In genomic region chr1:243254927-243255790, GRCh38 we compare ENCODE assay signal across 8 cellular contexts. TPM values are rescaled to one million over a fixed set of nuclear protein-coding genes. Genes with fewer than 3 reads are reported as not detected.
DNase-seq lines count a peak whose midpoint lies in the region; ATAC-seq, FAIRE-seq and TF ChIP-seq lines count a peak whose summit lies in the region.

Gene CEP170 (minus strand): TSS chr1:243255281. CDS start chr1:243225280, 30,001 bp downstream.

- H2AFZ ChIP-seq in HepG2 (ENCODE audit: low read length) = peak within 1 kb of the TSS; percentile 82

- H3K9ac ChIP-seq in HepG2 (ENCODE audit: insufficient read depth, low read depth, low read length) = peak within 1 kb of the TSS; percentile 82

- peak within 1 kb of the TSS; percentile 96 for H3K4me2 ChIP-seq in HepG2 (ENCODE audit: low read depth, low read length)

- TF ChIP-seq EP300 in HepG2 (IDR thresholded peaks at IDR 0.05; ENCODE audit: low read depth in 2 of 2, low read length in 2 of 2) (no peak), HepG2 (CRISPR knock-in tag; IDR thresholded peaks at IDR 0.05; ENCODE audit: borderline replicate concordance) (no peak)

- no peaks in the 10 kb centered on the region for H3K27me3 ChIP-seq in BE2C
- no peaks in the 10 kb centered on the region; a peak in 1 of 5 replicates for H3K27me3 ChIP-seq in HepG2 (ENCODE audit: control insufficient read depth in 1 of 2, insufficient read depth in 2 of 2, low read length in 2 of 2)

- peak in 1 of 2 experiments; percentile 81; a peak in 2 of 4 replicates for TF ChIP-seq POLR2A in HepG2 (IDR thresholded peaks at IDR 0.05; ENCODE audit: insufficient read depth in 1 of 2, low read depth in 2 of 2, low read length in 2 of 2)

- TF ChIP-seq RAD21 in HepG2 (CRISPR knock-in tag; IDR thresholded peaks at IDR 0.05) = no peak

- no peaks in the 10 kb centered on the region for H3K27me3 Mint-ChIP-seq in dendritic cell treated with granulocyte-macrophage colony-stimulating factor and Interleukin-4, amounts not matched to agents 40 ng/mL and 50 ng/mL, for 4 days

- H3K4me1 ChIP-seq in BE2C (no peaks in the 10 kb centered on the region), HepG2 (ENCODE audit: insufficient read depth, low read length) (peaks cover 39% of the 10 kb centered on the region)

- WGBS in HepG2 (ENCODE audit: low lambda C conversion rate) = 0% methylated on average over 6 of the region's 74 CpGs

- ATAC-seq in HG03457 (IDR thresholded peaks at IDR 0.05; ENCODE audit: unreplicated experiment) = peak; percentile 39
- peak; percentile 77 for ATAC-seq in HepG2

- H3K9me3 ChIP-seq in BE2C = no peaks in the 10 kb centered on the region
- H3K9me3 ChIP-seq in HepG2 (ENCODE audit: low read length) = no peaks in the 10 kb centered on the region

- CTCF ChIA-PET in HepG2 (lab: Yijun Ruan, JAX; ENCODE audit: low intra/inter-chr PET ratio, low total read pairs) = no interaction called here

- peak within 1 kb of the TSS; percentile 100 for H3K27ac Mint-ChIP-seq in dendritic cell treated with granulocyte-macrophage colony-stimulating factor and Interleukin-4, amounts not matched to agents 40 ng/mL and 50 ng/mL, for 4 days

- peaks cover 10% of the 10 kb centered on the region for H4K20me1 ChIP-seq in HepG2 (ENCODE audit: insufficient read depth, low read length)

- no TSS peak for BruUV-seq in HepG2 (replicated peaks; lab: Mats Ljungman, UMichigan)

- POLR2A ChIA-PET in HepG2 (lab: Yijun Ruan, JAX) = interaction anchor here (0.5 to 1.2 kb wide), 7 partner anchors 8 to 1196 kb away, joined by 3 to 6 read pairs (median 3); partner anchors contain the start of gene ADSS2

- TF ChIP-seq CTCF in BE2C (IDR thresholded peaks at IDR 0.05; ENCODE audit: low read depth, low read length) (no peak), HepG2 (CRISPR knock-in tag; IDR thresholded peaks at IDR 0.05) (no peak)

- H3K4me1 Mint-ChIP-seq in dendritic cell treated with granulocyte-macrophage colony-stimulating factor and Interleukin-4, amounts not matched to agents 40 ng/mL and 50 ng/mL, for 4 days (ENCODE audit: low read depth) = peaks cover 29% of the 10 kb centered on the region

- peak within 1 kb of the TSS; percentile 87 for H3K4me3 Mint-ChIP-seq in dendritic cell treated with granulocyte-macrophage colony-stimulating factor and Interleukin-4, amounts not matched to agents 40 ng/mL and 50 ng/mL, for 4 days

- H3K79me2 ChIP-seq in HepG2 (ENCODE audit: insufficient read depth, low read length) = peaks cover 56% of the 10 kb centered on the region

- intact Hi-C loops in dendritic cell treated with granulocyte-macrophage colony-stimulating factor and Interleukin-4, amounts not matched to agents 40 ng/mL and 50 ng/mL, for 4 days (cut with micrococcal nuclease) = loop anchor here (1.0 to 10.0 kb wide), 3 partner anchors 14 to 60 kb away; no protein-coding TSS in a partner anchor
- intact Hi-C loops in HepG2 (cut with micrococcal nuclease; ENCODE audit: unreplicated experiment) = loop anchor here (5.0 kb wide), 1 partner anchor 1192 kb away; no protein-coding TSS in a partner anchor

- H3K9me3 Mint-ChIP-seq in dendritic cell treated with granulocyte-macrophage colony-stimulating factor and Interleukin-4, amounts not matched to agents 40 ng/mL and 50 ng/mL, for 4 days = no peaks in the 10 kb centered on the region

- H3K27ac ChIP-seq in HepG2 (ENCODE audit: extremely low read length, insufficient read depth, low read length) = peak within 1 kb of the TSS; percentile 87

- DNase-seq in BE2C (peak; percentile 99), GM19239 (ENCODE audit: insufficient read length, low spot score) (peak; percentile 46), NCI-H524 treated with DMSO at 0.1 percent for 48 hours (lab: John Stamatoyannopoulos, UW) (peak; percentile 94), HepG2 (ENCODE audit: low spot score) (peak; percentile 99)
- peak; percentile 84 for DNase-seq in activated CD4-positive, alpha-beta T cell treated with anti-CD3 and anti-CD28 coated beads, Interleukin-2, amount 50 U/mL, for 1 hour
- DNase-seq in stimulated activated CD4-positive, alpha-beta T cell treated with anti-CD3 and anti-CD28 coated beads, Interleukin-4, amount 100 ng/mL, for 1 hour = peak; percentile 91

- H3K4me3 ChIP-seq in BE2C (ENCODE audit: low read depth, low read length) (peak within 1 kb of the TSS; percentile 97), HepG2 (replicated peaks in 1 of 3; ENCODE audit: insufficient read depth in 1 of 3, low read depth in 2 of 3, low read length in 3 of 3) (peak within 1 kb of the TSS; percentile 88 to 99 (median 93))

- H3K36me3 ChIP-seq in BE2C (peaks cover 2% of the 10 kb centered on the region; the same call in 1 of the 2 replicates), HepG2 (replicated peaks in 1 of 2; ENCODE audit: control insufficient read depth in 1 of 2, insufficient read depth in 2 of 2, low read length in 2 of 2) (no peaks in the 10 kb centered on the region)

- in situ Hi-C loops in HepG2 (cut with HindIII; ENCODE audit: extremely low pct_ligation_motif_present, low pct_unique_long_range_greater_than_20kb) = no loop called here

- H3K36me3 Mint-ChIP-seq in dendritic cell treated with granulocyte-macrophage colony-stimulating factor and Interleukin-4, amounts not matched to agents 40 ng/mL and 50 ng/mL, for 4 days (ENCODE audit: low read depth) = peaks cover 40% of the 10 kb centered on the region

- FAIRE-seq in GM19239 (lab: Jason Lieb, UNC) = peak; percentile 99
- peak; percentile 97 for FAIRE-seq in HepG2 (lab: Jason Lieb, UNC)

TF ChIP-seq in HepG2, 621 proteins besides CTCF, POLR2A, EP300 and RAD21 (continues in another document):
- no peak for TF ChIP-seq GPBP1L1 (CRISPR knock-in tag; IDR thresholded peaks at IDR 0.05)
- TF ChIP-seq BRCA1 (CRISPR knock-in tag; IDR thresholded peaks at IDR 0.05) = no peak
- no peak for TF ChIP-seq SIN3B (IDR thresholded peaks at IDR 0.05; ENCODE audit: low read length)
- TF ChIP-seq ZNF766 (CRISPR knock-in tag; IDR thresholded peaks at IDR 0.05; ENCODE audit: borderline replicate concordance) = no peak; the same call in 1 of the 2 replicates
- no peak for TF ChIP-seq ZNF550 (CRISPR knock-in tag; IDR thresholded peaks at IDR 0.05; ENCODE audit: borderline replicate concordance)
- no peak for TF ChIP-seq TBX3 (IDR thresholded peaks at IDR 0.05; ENCODE audit: borderline replicate concordance)
- no peak for TF ChIP-seq AGO1 (IDR thresholded peaks at IDR 0.05; ENCODE audit: low read depth, low read length, poor library complexity, severe bottlenecking)
- no peak; the same call in 1 of the 2 replicates for TF ChIP-seq KAT8 (CRISPR knock-in tag; IDR thresholded peaks at IDR 0.05)
- TF ChIP-seq ZNF101 (CRISPR knock-in tag; IDR thresholded peaks at IDR 0.05; ENCODE audit: borderline replicate concordance, low read depth) = 0 out of 2 replicates have a peak, but pooled peaks have one; percentile 47
- peak; percentile 86 for TF ChIP-seq RBFOX2 (IDR thresholded peaks at IDR 0.05; ENCODE audit: low read depth, low read length)
- TF ChIP-seq CC2D1A (CRISPR knock-in tag; IDR thresholded peaks at IDR 0.05) = no peak
- TF ChIP-seq ZNF816 (CRISPR knock-in tag; IDR thresholded peaks at IDR 0.05; ENCODE audit: borderline replicate concordance) = no peak; the same call in 1 of the 2 replicates
- TF ChIP-seq ZNF44 (CRISPR knock-in tag; IDR thresholded peaks at IDR 0.05) = peak; percentile 63; the same call in 1 of the 2 replicates
- TF ChIP-seq TBP (CRISPR knock-in tag; IDR thresholded peaks at IDR 0.05) = no peak
- TF ChIP-seq HMG20A (CRISPR knock-in tag; IDR thresholded peaks at IDR 0.05; ENCODE audit: borderline replicate concordance) = no peak
- TF ChIP-seq GABPB1 (CRISPR knock-in tag; IDR thresholded peaks at IDR 0.05) = peak; percentile 94
- TF ChIP-seq RELA (CRISPR knock-in tag; IDR thresholded peaks at IDR 0.05) = no peak
- no peak for TF ChIP-seq MTF2 (CRISPR knock-in tag; IDR thresholded peaks at IDR 0.05; ENCODE audit: borderline replicate concordance)
- no peak for TF ChIP-seq NPAS2 (CRISPR knock-in tag; IDR thresholded peaks at IDR 0.05; ENCODE audit: borderline replicate concordance)

RNA-seq across cellular contexts. Expression of gene CEP170, which starts in this region (rescaled TPM):
- 89.3 TPM for polyA plus RNA-seq in BE2C (2012; ENCODE audit: insufficient read depth, insufficient read length, low read depth)
- 28.6 and 36.9 TPM in 2 replicates for total RNA-seq in HepG2 (2016; rRNA removed; fragmentation: Illumina TruSeq; extraction: Trizol)
- 4.7 and 5.9 TPM in 2 replicates for total RNA-seq in HepG2 (2016; cell fraction: cytosol; rRNA removed; fragmentation: Illumina TruSeq; extraction: Trizol; ENCODE audit: low read depth)
- 29.1 and 30.1 TPM in 2 replicates for total RNA-seq in HepG2 (2016; cell fraction: insoluble cytoplasmic fraction; rRNA removed; fragmentation: Illumina TruSeq; extraction: Trizol)
- 7.6 and 11.5 TPM in 2 replicates for total RNA-seq in HepG2 (2016; cell fraction: membrane; rRNA removed; fragmentation: Illumina TruSeq; extraction: Trizol)
- 56.5 and 62.3 TPM in 2 replicates for total RNA-seq in HepG2 (2016; cell fraction: nucleus; rRNA removed; fragmentation: Illumina TruSeq; extraction: Trizol)
- polyA plus RNA-seq in HepG2 (2011; rRNA removed) = 18.5 and 23.0 TPM in 2 replicates
- polyA plus RNA-seq in HepG2 (2011; cell fraction: cytosol; rRNA removed) = 9.8 and 12.5 TPM in 2 replicates
- polyA plus RNA-seq in HepG2 (2011; cell fraction: nucleus; rRNA removed) = 27.0 and 34.5 TPM in 2 replicates
- polyA plus RNA-seq in HepG2 (2012) = 11.6 and 15.1 TPM in 2 replicates
- 1.2 TPM in 2 replicates for polyA plus RNA-seq in HepG2 (2016; cell fraction: cytosol; fragmentation: Illumina TruSeq; extraction: Trizol; ENCODE audit: low read depth)
- polyA plus RNA-seq in HepG2 (2016; cell fraction: insoluble cytoplasmic fraction; fragmentation: Illumina TruSeq; extraction: Trizol; ENCODE audit: low read depth) = 26.8 and 28.6 TPM in 2 replicates
- 2.4 and 3.3 TPM in 2 replicates for polyA plus RNA-seq in HepG2 (2016; cell fraction: membrane; fragmentation: Illumina TruSeq; extraction: Trizol; ENCODE audit: low read depth)
- 36.6 and 37.9 TPM in 2 replicates for polyA plus RNA-seq in HepG2 (2016; cell fraction: nucleus; fragmentation: Illumina TruSeq; extraction: Trizol; ENCODE audit: insufficient read depth, low read depth)
- 42.9 and 55.3 TPM in 2 replicates for polyA minus RNA-seq in HepG2 (2011; rRNA and poly(A)+ RNA removed; ENCODE audit: low replicate concordance)
- polyA minus RNA-seq in HepG2 (2011; cell fraction: cytosol; rRNA and poly(A)+ RNA removed) = 22.1 and 22.3 TPM in 2 replicates
- polyA minus RNA-seq in HepG2 (2011; cell fraction: nucleus; rRNA and poly(A)+ RNA removed) = 155 and 161 TPM in 2 replicates

Comparison
In these comparisons a context has a peak if more than half of its experiments do, and no peak if none do; other contexts are left out.
1. Peak in every context shown above with its lines: DNase-seq, ATAC-seq, H3K4me3 ChIP-seq and H3K27ac ChIP-seq.
2. DNase-seq: peak in every context shown above with its lines; median percentile 99 in BE2C; 99 in HepG2; 94 in NCI-H524 treated with DMSO at 0.1 percent for 48 hours; 91 in stimulated activated CD4-positive, alpha-beta T cell treated with anti-CD3 and anti-CD28 coated beads, Interleukin-4, amount 100 ng/mL, for 1 hour; 84 in activated CD4-positive, alpha-beta T cell treated with anti-CD3 and anti-CD28 coated beads, Interleukin-2, amount 50 U/mL, for 1 hour; 46 in GM19239.